20 cellular contexts compared by ENCODE assay signal in the genomic region with DNA sequence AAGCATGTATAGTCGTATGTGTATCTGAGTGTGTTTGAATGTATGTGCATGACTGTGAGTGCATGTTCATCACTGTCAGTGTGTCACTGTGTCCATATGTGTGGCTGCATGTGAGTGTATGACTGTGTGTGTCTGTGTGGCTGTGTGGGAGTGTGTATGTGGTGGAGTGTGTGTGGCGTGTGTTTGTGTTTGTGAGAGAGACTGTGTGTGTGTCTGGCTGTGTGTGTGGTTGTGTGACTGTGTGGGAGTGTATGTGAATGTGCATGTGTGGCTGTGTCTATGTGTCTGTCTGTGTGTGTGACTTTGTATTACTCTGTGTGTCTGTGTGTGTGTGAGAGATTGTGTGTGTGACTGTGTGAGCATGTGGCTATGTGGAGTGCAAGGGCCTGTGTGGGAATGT.
DNase-seq lines count a peak whose midpoint lies in the region; ATAC-seq, FAIRE-seq and TF ChIP-seq lines count a peak whose summit lies in the region.
"Had no signal": no experiment of that assay in that cellular context is flagged by ENCODE, and none has a peak within 500 bp of the region (broad histone marks: within the 10 kb centered on the region; RNA-seq: fewer than 3 reads in every experiment).

No MANE protein-coding gene starts in this region.

- H4K8ac ChIP-seq in mesenchymal stem cell (ENCODE audit: low read length): no peak overlapping the region

- no peak overlapping the region for H3K23ac ChIP-seq in mesenchymal stem cell (ENCODE audit: low read length in 2 of 2)

- intact Hi-C loops in HepG2 (cut with micrococcal nuclease; ENCODE audit: unreplicated experiment) (no loop called here), right lobe of liver (cut with DNase I) (no loop called here)

- H3K4me1 Mint-ChIP-seq in endodermal cell: peaks cover 9% of the 10 kb centered on the region

- no peak overlapping the region for H3K27ac Mint-ChIP-seq in endodermal cell
- H3K27ac Mint-ChIP-seq: CD4-positive, alpha-beta T cell had no signal

- no peaks in the 10 kb centered on the region for H3K79me1 ChIP-seq in mesenchymal stem cell (replicated peaks; ENCODE audit: low read length, poor library complexity, severe bottlenecking)

- in situ Hi-C loops in HepG2 (cut with HindIII; ENCODE audit: extremely low pct_ligation_motif_present, low pct_unique_long_range_greater_than_20kb): no loop called here

- DNase-seq in HepG2 (ENCODE audit: low spot score): no peak
- no peak for DNase-seq in right lobe of liver
- DNase-seq in endodermal cell: no peak
- no peak for DNase-seq in mesenchymal stem cell
- no peak for DNase-seq in urothelium cell line (ENCODE audit: low spot score)
- DNase-seq in activated CD4-positive, CD25-positive, alpha-beta regulatory T cell (lab: John Stamatoyannopoulos, UW): no peak
- no peak for DNase-seq in central memory CD4-positive, alpha-beta T cell
- DNase-seq in MV-4-11 (lab: John Stamatoyannopoulos, UW): no peak
- DNase-seq: AML-193; Caco-2; CD4-positive, alpha-beta T cell; GM23248 had no signal

- H4K91ac ChIP-seq in mesenchymal stem cell (ENCODE audit: low read length): peak overlapping the region; percentile 5

- TF ChIP-seq POLR2A in HepG2 (IDR thresholded peaks at IDR 0.05; ENCODE audit: insufficient read depth in 1 of 2, low read depth in 2 of 2, low read length in 2 of 2) (no peak), right lobe of liver (IDR thresholded peaks at IDR 0.05) (no peak)

- no peaks in the 10 kb centered on the region for H3K9me3 Mint-ChIP-seq in endodermal cell
- H3K9me3 Mint-ChIP-seq: CD4-positive, alpha-beta T cell had no signal

- H3K79me2 ChIP-seq in HepG2 (ENCODE audit: insufficient read depth, low read length): no peaks in the 10 kb centered on the region

- 83% methylated on average over 2 of the region's 2 CpGs for WGBS in HepG2 (ENCODE audit: low lambda C conversion rate)
- 60% methylated on average over 2 of the region's 2 CpGs for WGBS in right lobe of liver (ENCODE audit: insufficient coverage, low coverage, low lambda C conversion rate, missing lambda C conversion rate)
- WGBS in endodermal cell (ENCODE audit: insufficient coverage in 1 of 2, insufficient read length in 1 of 2), 2 experiments: 85 to 88% methylated on average over 1 to 2 of the region's 2 CpGs
- 84% methylated on average over 2 of the region's 2 CpGs for WGBS in mesenchymal stem cell

- no peak for TF ChIP-seq RAD21 in HepG2 (CRISPR knock-in tag; IDR thresholded peaks at IDR 0.05)

- TF ChIP-seq CTCF in HepG2 (CRISPR knock-in tag; IDR thresholded peaks at IDR 0.05) (no peak), right lobe of liver (IDR thresholded peaks at IDR 0.05) (no peak), endodermal cell (conservative IDR thresholded peaks at IDR 0.05) (no peak)

- no peak overlapping the region for H2BK15ac ChIP-seq in mesenchymal stem cell (ENCODE audit: low read depth, poor library complexity, severe bottlenecking)

- H3K36me3 Mint-ChIP-seq in endodermal cell (ENCODE audit: low read depth): no peaks in the 10 kb centered on the region

- no peak overlapping the region for H2AFZ ChIP-seq in HepG2 (ENCODE audit: low read length)
- no peak overlapping the region for H2AFZ ChIP-seq in mesenchymal stem cell (ENCODE audit: low read depth, low read length)
- H2AFZ ChIP-seq: GM23248 had no signal

- no TSS peak for BruUV-seq in HepG2 (replicated peaks; lab: Mats Ljungman, UMichigan)

- TF ChIP-seq EP300 in HepG2 (IDR thresholded peaks at IDR 0.05; ENCODE audit: low read depth in 2 of 2, low read length in 2 of 2): no peak
- no peak for TF ChIP-seq EP300 in HepG2 (CRISPR knock-in tag; IDR thresholded peaks at IDR 0.05; ENCODE audit: borderline replicate concordance)

- H4K20me1 ChIP-seq in HepG2 (ENCODE audit: insufficient read depth, low read length): peaks cover 2% of the 10 kb centered on the region; the same call in 1 of the 2 replicates

- H3K27ac ChIP-seq in HepG2 (ENCODE audit: extremely low read length, insufficient read depth, low read length): no peak overlapping the region
- H3K27ac ChIP-seq in right lobe of liver: no peak overlapping the region
- no peak overlapping the region for H3K27ac ChIP-seq in endodermal cell (ENCODE audit: low read depth, low read length)
- no peak overlapping the region for H3K27ac ChIP-seq in mesenchymal stem cell (ENCODE audit: low read length, poor library complexity, severe bottlenecking)
- H3K27ac ChIP-seq: 22Rv1, A549, C4-2B, GM23248 had no signal

- no peaks in the 10 kb centered on the region for H3K4me1 ChIP-seq in HepG2 (ENCODE audit: insufficient read depth, low read length)
- H3K4me1 ChIP-seq in right lobe of liver: no peaks in the 10 kb centered on the region
- H3K4me1 ChIP-seq in endodermal cell (ENCODE audit: control insufficient read depth, insufficient read depth, low read length): no peaks in the 10 kb centered on the region
- no peaks in the 10 kb centered on the region for H3K4me1 ChIP-seq in mesenchymal stem cell (ENCODE audit: control insufficient read depth, insufficient read depth, low read depth, low read length)
- H3K4me1 ChIP-seq: A549, Caco-2 had no signal

- no peaks in the 10 kb centered on the region for H3K36me3 ChIP-seq in HepG2 (replicated peaks in 1 of 2; ENCODE audit: control insufficient read depth in 1 of 2, insufficient read depth in 2 of 2, low read length in 2 of 2)
- H3K36me3 ChIP-seq in right lobe of liver: no peaks in the 10 kb centered on the region
- H3K36me3 ChIP-seq in endodermal cell (ENCODE audit: control insufficient read depth, insufficient read depth, low read length): no peaks in the 10 kb centered on the region
- H3K36me3 ChIP-seq in mesenchymal stem cell (ENCODE audit: control insufficient read depth in 1 of 2, insufficient read depth in 2 of 2, low read depth in 1 of 2, low read length in 2 of 2): no peaks in the 10 kb centered on the region

- no peak overlapping the region for H3K4me3 Mint-ChIP-seq in endodermal cell
- H3K4me3 Mint-ChIP-seq: CD4-positive, alpha-beta T cell had no signal

- POLR2A ChIA-PET in HepG2 (lab: Yijun Ruan, JAX): no interaction called here

- no peaks in the 10 kb centered on the region for H3K9me3 ChIP-seq in HepG2 (ENCODE audit: low read length)
- no peaks in the 10 kb centered on the region for H3K9me3 ChIP-seq in right lobe of liver
- peaks cover 71% of the 10 kb centered on the region for H3K9me3 ChIP-seq in endodermal cell (ENCODE audit: control insufficient read depth, low read length)
- peaks cover 8% of the 10 kb centered on the region for H3K9me3 ChIP-seq in mesenchymal stem cell (ENCODE audit: control insufficient read depth, low read length)

- H2BK12ac ChIP-seq in mesenchymal stem cell (ENCODE audit: low read length in 2 of 2): no peak overlapping the region

- peaks cover 3 to 13% of the 10 kb centered on the region in 2 experiments; a peak in 2 of 5 replicates for H3K27me3 ChIP-seq in HepG2 (ENCODE audit: control insufficient read depth in 1 of 2, insufficient read depth in 2 of 2, low read length in 2 of 2)
- H3K27me3 ChIP-seq in right lobe of liver: no peaks in the 10 kb centered on the region
- no peaks in the 10 kb centered on the region for H3K27me3 ChIP-seq in endodermal cell (ENCODE audit: control insufficient read depth, insufficient read depth, low read length, poor library complexity, severe bottlenecking)
- no peaks in the 10 kb centered on the region for H3K27me3 ChIP-seq in mesenchymal stem cell (ENCODE audit: control insufficient read depth in 1 of 2, insufficient read depth in 1 of 2, low read length in 2 of 2)

- no peak overlapping the region for H3K18ac ChIP-seq in mesenchymal stem cell (ENCODE audit: low read depth in 1 of 2, low read length in 2 of 2)

- H3K9ac ChIP-seq in HepG2 (ENCODE audit: insufficient read depth, low read depth, low read length): no peak overlapping the region
- no peak overlapping the region for H3K9ac ChIP-seq in endodermal cell (ENCODE audit: extremely low read depth, low read length, poor library complexity, severe bottlenecking)
- H3K9ac ChIP-seq in mesenchymal stem cell (ENCODE audit: low read length): no peak overlapping the region
- H3K9ac ChIP-seq: GM23248 had no signal

- H3K4me2 ChIP-seq in HepG2 (ENCODE audit: low read depth, low read length) (no peak overlapping the region), mesenchymal stem cell (ENCODE audit: low read length, poor library complexity, severe bottlenecking) (no peak overlapping the region)
- H3K4me2 ChIP-seq: A549 had no signal

- ATAC-seq in HepG2 (no peak), right lobe of liver (no peak)
- ATAC-seq: A549, HCT116 had no signal

- H3K4me3 ChIP-seq in HepG2 (replicated peaks in 1 of 3; ENCODE audit: insufficient read depth in 1 of 3, low read depth in 2 of 3, low read length in 3 of 3) (no peak overlapping the region), right lobe of liver (no peak overlapping the region), endodermal cell (ENCODE audit: low read length) (peak overlapping the region; percentile 48), mesenchymal stem cell (ENCODE audit: insufficient read depth in 1 of 2, low read depth in 1 of 2, low read length in 2 of 2) (no peak overlapping the region)
- H3K4me3 ChIP-seq: A549, GM23248 had no signal

- no peak overlapping the region for H3K14ac ChIP-seq in mesenchymal stem cell (ENCODE audit: low read length in 2 of 2)

- no peak overlapping the region for H2AK5ac ChIP-seq in mesenchymal stem cell (ENCODE audit: low read length, severe bottlenecking)

- H2BK120ac ChIP-seq in mesenchymal stem cell (ENCODE audit: low read depth, low read length): no peak overlapping the region

- H3K27me3 Mint-ChIP-seq in endodermal cell (ENCODE audit: insufficient read depth): no peaks in the 10 kb centered on the region
- H3K27me3 Mint-ChIP-seq: CD4-positive, alpha-beta T cell had no signal

- CTCF ChIA-PET in HepG2 (lab: Yijun Ruan, JAX; ENCODE audit: low intra/inter-chr PET ratio, low total read pairs): no interaction called here

- H2BK5ac ChIP-seq in mesenchymal stem cell (ENCODE audit: low read depth, low read length, poor library complexity, severe bottlenecking): no peak overlapping the region

- FAIRE-seq in HepG2 (lab: Jason Lieb, UNC): no peak
- peak; percentile 84 for FAIRE-seq in urothelium cell line (lab: Jason Lieb, UNC)
- FAIRE-seq: A549, D721Med, G401.6, GM19239, H54 had no signal

- no peak overlapping the region for H3K4ac ChIP-seq in mesenchymal stem cell (ENCODE audit: low read depth in 1 of 2, low read length in 2 of 2)

TF ChIP-seq in HepG2, 621 proteins besides CTCF, POLR2A, EP300 and RAD21:
- TF ChIP-seq NCOA5 (CRISPR knock-in tag; IDR thresholded peaks at IDR 0.05) (no peak), U2AF2 (IDR thresholded peaks at IDR 0.05; ENCODE audit: low read depth, low read length) (no peak), ZNF552 (CRISPR knock-in tag; IDR thresholded peaks at IDR 0.05; ENCODE audit: borderline replicate concordance) (no peak), ZNF282 (IDR thresholded peaks at IDR 0.05; ENCODE audit: partially characterized antibody) (peak; percentile 73)
- TF ChIP-seq, protein P1, sequence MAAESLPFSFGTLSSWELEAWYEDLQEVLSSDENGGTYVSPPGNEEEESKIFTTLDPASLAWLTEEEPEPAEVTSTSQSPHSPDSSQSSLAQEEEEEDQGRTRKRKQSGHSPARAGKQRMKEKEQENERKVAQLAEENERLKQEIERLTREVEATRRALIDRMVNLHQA (CRISPR knock-in tag; IDR thresholded peaks at IDR 0.05): no peak
